ENCODE assay signal across 9 cellular contexts in the genomic region with DNA sequence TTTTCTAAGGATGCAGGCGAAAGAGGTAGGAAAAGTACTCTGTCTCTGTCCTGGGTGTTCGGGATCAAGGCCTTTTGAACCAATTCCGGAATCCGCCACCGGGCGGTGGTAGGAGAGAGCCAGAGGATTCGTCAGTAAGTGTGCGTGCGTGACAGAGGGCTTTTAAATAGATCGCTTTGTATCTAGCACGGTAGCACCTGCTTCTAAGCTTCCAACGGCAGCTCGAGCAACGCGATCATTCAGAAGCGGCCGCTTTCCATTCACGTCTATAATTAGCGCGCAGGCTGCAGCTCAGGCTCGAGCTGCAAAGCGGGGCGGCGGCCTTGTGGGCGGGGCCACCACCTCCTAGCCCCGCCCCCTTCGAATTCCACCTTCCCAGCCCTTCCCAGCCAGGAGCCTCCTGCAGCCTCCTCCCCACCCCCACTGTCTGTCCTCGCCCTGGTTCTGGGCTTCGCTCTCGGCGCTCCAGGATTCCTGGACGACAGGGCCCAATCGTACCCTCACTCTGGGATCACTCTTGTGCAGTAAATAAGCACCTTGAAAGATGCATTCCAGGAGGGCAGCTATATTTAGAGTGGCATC.
DNase-seq lines count a peak whose midpoint lies in the region; ATAC-seq and TF ChIP-seq lines count a peak whose summit lies in the region.
"Had no signal": no experiment of that assay in that cellular context is flagged by ENCODE, and none has a peak within 500 bp of the region (broad histone marks: within the 10 kb centered on the region; RNA-seq: fewer than 3 reads in every experiment).

No MANE protein-coding gene starts in this region.

- H3K9ac ChIP-seq in MM.1S (ENCODE audit: low read length): no peak overlapping the region

- peak; percentile 84 for ATAC-seq in esophagus mucosa
- no peak for ATAC-seq in GM18520 (IDR thresholded peaks at IDR 0.05; ENCODE audit: unreplicated experiment)

- peak overlapping the region; percentile 96 to 99 (median 98) for H3K27ac ChIP-seq in thyroid gland
- no peak overlapping the region for H3K27ac ChIP-seq in MM.1S (ENCODE audit: low read length)

- peak; percentile 53 to 91 for TF ChIP-seq POLR2A in thyroid gland (IDR thresholded peaks at IDR 0.05)

- no peaks in the 10 kb centered on the region for H3K27me3 Mint-ChIP-seq in mesothelial cell of epicardium (ENCODE audit: low read depth)

- intact Hi-C loops in thyroid gland (cut with DNase I): no loop called here

- no peak for TF ChIP-seq CTCF in mesothelial cell of epicardium (IDR thresholded peaks at IDR 0.05; ENCODE audit: unreplicated experiment)
- TF ChIP-seq CTCF in thyroid gland (IDR thresholded peaks at IDR 0.05): peak in 4 of 6 experiments; percentile 37 to 64 (median 44)
- no peak for TF ChIP-seq CTCF in MM.1S (IDR thresholded peaks at IDR 0.05; ENCODE audit: low read length)

- H3K4me1 ChIP-seq in thyroid gland (peaks cover 35 to 50% of the 10 kb centered on the region in 2 donors), MM.1S (ENCODE audit: low read length) (no peaks in the 10 kb centered on the region)

- H3K4me3 ChIP-seq in thyroid gland (replicated peaks in 1 of 3): peak overlapping the region in 1 of 3 donors; percentile 31
- no peak overlapping the region for H3K4me3 ChIP-seq in MM.1S (ENCODE audit: low read length)

- H3K36me3 ChIP-seq in thyroid gland: no peaks in the 10 kb centered on the region
- H3K36me3 ChIP-seq in MM.1S (replicated peaks; ENCODE audit: insufficient read depth, low read length): no peaks in the 10 kb centered on the region

- 5 to 18% methylated on average over 20 to 22 of the region's 33 CpGs for WGBS in thyroid gland, 2 donors

- peaks cover 11% of the 10 kb centered on the region for H3K4me1 Mint-ChIP-seq in mesothelial cell of epicardium

- H3K4me2 ChIP-seq in MM.1S (ENCODE audit: low read depth, low read length): no peak overlapping the region

- no peak overlapping the region for H2AFZ ChIP-seq in MM.1S (ENCODE audit: low read length)

- no peaks in the 10 kb centered on the region for H3K9me3 ChIP-seq in thyroid gland
- no peaks in the 10 kb centered on the region for H3K9me3 ChIP-seq in MM.1S (replicated peaks; ENCODE audit: insufficient read depth, low read length)

- H3F3A ChIP-seq in MM.1S (ENCODE audit: insufficient read depth, low read length): no peaks in the 10 kb centered on the region

- H3K9me2 ChIP-seq in MM.1S (replicated peaks; ENCODE audit: insufficient read depth, low read length): no peaks in the 10 kb centered on the region

- no peaks in the 10 kb centered on the region for H3K79me2 ChIP-seq in MM.1S (ENCODE audit: low read length)

- H3K4me3 Mint-ChIP-seq in mesothelial cell of epicardium: peak overlapping the region; percentile 74

- H3K27me3 ChIP-seq in thyroid gland (no peaks in the 10 kb centered on the region), MM.1S (replicated peaks; ENCODE audit: insufficient read depth, low read length) (no peaks in the 10 kb centered on the region)

- DNase-seq in DMS 273 (lab: John Stamatoyannopoulos, UW; ENCODE audit: unreplicated experiment): peak; percentile 96
- peak; percentile 95 for DNase-seq in MV-4-11 (lab: John Stamatoyannopoulos, UW)
- peak; percentile 87 for DNase-seq in SIG-M5 treated with dmso at 0.1 percent for 504 hours (lab: John Stamatoyannopoulos, UW; ENCODE audit: unreplicated experiment)
- DNase-seq in mesothelial cell of epicardium (ENCODE audit: low spot score in 2 of 2, unreplicated experiment in 2 of 2): peak; percentile 65 to 82
- peak; percentile 91 to 92 for DNase-seq in thyroid gland
- DNase-seq in MM.1S: no peak

- H4K20me1 ChIP-seq in MM.1S (ENCODE audit: insufficient read depth, low read length): no peaks in the 10 kb centered on the region

- peak overlapping the region; percentile 86 for H3K27ac Mint-ChIP-seq in mesothelial cell of epicardium
- H3K27ac Mint-ChIP-seq: T-cell had no signal

- H3K9me3 Mint-ChIP-seq in mesothelial cell of epicardium: no peaks in the 10 kb centered on the region
- H3K9me3 Mint-ChIP-seq: T-cell had no signal

- no peaks in the 10 kb centered on the region for H3K36me3 Mint-ChIP-seq in mesothelial cell of epicardium
- H3K36me3 Mint-ChIP-seq: T-cell had no signal

Comparison
In these comparisons a context has a peak if more than half of its experiments do, and no peak if none do; other contexts are left out.
1. CTCF ChIP-seq: peak in thyroid gland (4 of 6); none in mesothelial cell of epicardium (single experiment) and MM.1S (single experiment).